17 cellular contexts compared by ENCODE assay signal in genomic region chr22:36872866-36873498, GRCh38. TPM values are rescaled to one million over a fixed set of nuclear protein-coding genes. Genes with fewer than 3 reads are reported as not detected.
DNase-seq lines count a peak whose midpoint lies in the region; ATAC-seq and TF ChIP-seq lines count a peak whose summit lies in the region.
"Had no signal": no experiment of that assay in that cellular context is flagged by ENCODE, and none has a peak within 500 bp of the region (broad histone marks: within the 10 kb centered on the region; RNA-seq: fewer than 3 reads in every experiment).

No MANE protein-coding gene starts in this region.

- no peak overlapping the region for H3K4me3 Mint-ChIP-seq in Calu3 (ENCODE audit: low read depth, unreplicated experiment)
- no peak overlapping the region for H3K4me3 Mint-ChIP-seq in activated naive CD8-positive, alpha-beta T cell treated with anti-CD3 and anti-CD28 coated beads for 36 hours
- H3K4me3 Mint-ChIP-seq: naive B cell had no signal

- peaks cover 4% of the 10 kb centered on the region for H3K36me3 Mint-ChIP-seq in Calu3 (ENCODE audit: insufficient read depth, unreplicated experiment)
- no peaks in the 10 kb centered on the region for H3K36me3 Mint-ChIP-seq in activated naive CD8-positive, alpha-beta T cell treated with anti-CD3 and anti-CD28 coated beads for 36 hours

- no TSS peak for BruUV-seq in Calu3 (replicated peaks; lab: Mats Ljungman, UMichigan)

- H3K9ac ChIP-seq in BLaER1 treated with 17β-estradiol and CSF1 and Interleukin-3, amounts not matched to agents 10 nM and 100 nM = peak overlapping the region; percentile 49 to 75 (median 67); a peak in 17 of 22 replicates

- DNase-seq in Calu3 (no peak), mesenteric fat pad (ENCODE audit: low spot score) (peak; percentile 12), NCI-H774 (lab: John Stamatoyannopoulos, UW) (no peak), NOMO-1 treated with DMSO at 0.1 percent for 48 hours (lab: John Stamatoyannopoulos, UW; ENCODE audit: unreplicated experiment) (no peak)
- DNase-seq in activated naive CD8-positive, alpha-beta T cell treated with anti-CD3 and anti-CD28 coated beads for 36 hours = no peak
- DNase-seq: DMS79 treated with DMSO at 0.1 percent for 48 hours; effector memory CD4-positive, alpha-beta T cell; left ventricle myocardium inferior; naive B cell; NCI-H146; NCI-H345 had no signal

- peaks cover 28% of the 10 kb centered on the region for H3K4me1 Mint-ChIP-seq in Calu3 (ENCODE audit: low read depth, unreplicated experiment)
- H3K4me1 Mint-ChIP-seq in activated naive CD8-positive, alpha-beta T cell treated with anti-CD3 and anti-CD28 coated beads for 36 hours = peaks cover 12% of the 10 kb centered on the region

- peak overlapping the region; percentile 17 to 90 (median 85); a peak in 20 of 22 replicates for H3K27ac ChIP-seq in BLaER1 treated with 17β-estradiol and CSF1 and Interleukin-3, amounts not matched to agents 10 nM and 100 nM
- H3K27ac ChIP-seq: SJCRH30 had no signal

- peak overlapping the region in 1 of 10 experiments; percentile 38; a peak in 1 of 20 replicates for H3K4me3 ChIP-seq in BLaER1 treated with 17β-estradiol and CSF1 and Interleukin-3, amounts not matched to agents 10 nM and 100 nM
- H3K4me3 ChIP-seq: cardiac muscle cell, left ventricle myocardium inferior, prostate gland, SJCRH30 had no signal

- no peaks in the 10 kb centered on the region for H3K27me3 ChIP-seq in BLaER1 treated with 17β-estradiol and CSF1 and Interleukin-3, amounts not matched to agents 10 nM and 100 nM

- H3K27ac Mint-ChIP-seq in Calu3 (ENCODE audit: unreplicated experiment) = peak overlapping the region; percentile 42
- H3K27ac Mint-ChIP-seq in activated naive CD8-positive, alpha-beta T cell treated with anti-CD3 and anti-CD28 coated beads for 36 hours = peak overlapping the region; percentile 36

- H4K20me1 ChIP-seq in BLaER1 treated with 17β-estradiol and CSF1 and Interleukin-3, amounts not matched to agents 10 nM and 100 nM = peaks cover 0 to 12% (median 0%) of the 10 kb centered on the region in 11 experiments; a peak in 5 of 22 replicates

- H3K36me3 ChIP-seq in BLaER1 treated with 17β-estradiol and CSF1 and Interleukin-3, amounts not matched to agents 10 nM and 100 nM = peaks cover 84 to 95% (median 90%) of the 10 kb centered on the region in 11 experiments
- H3K36me3 ChIP-seq: cardiac muscle cell, left ventricle myocardium inferior, prostate gland, SJCRH30 had no signal

- peak overlapping the region; percentile 49 to 80 (median 65) for H3K4me2 ChIP-seq in BLaER1 treated with 17β-estradiol and CSF1 and Interleukin-3, amounts not matched to agents 10 nM and 100 nM

- no peak for ATAC-seq in GM18861 (IDR thresholded peaks at IDR 0.05; ENCODE audit: unreplicated experiment)

- peaks cover 15 to 34% (median 23%) of the 10 kb centered on the region in 10 experiments for H3K4me1 ChIP-seq in BLaER1 treated with 17β-estradiol and CSF1 and Interleukin-3, amounts not matched to agents 10 nM and 100 nM
- H3K4me1 ChIP-seq: SJCRH30 had no signal

- CTCF ChIA-PET in Calu3 (lab: Charles Lee) = interaction anchor here (1.0 to 1.8 kb wide), 4 partner anchors 8 to 170 kb away, joined by 4 to 16 read pairs (median 4); no protein-coding TSS in a partner anchor

- H3K9me3 ChIP-seq in BLaER1 treated with 17β-estradiol and CSF1 and Interleukin-3, amounts not matched to agents 10 nM and 100 nM (replicated peaks in 1 of 11) = peaks cover 0 to 4% (median 0%) of the 10 kb centered on the region in 11 experiments; a peak in 3 of 22 replicates
- H3K9me3 ChIP-seq: left ventricle myocardium inferior, prostate gland, SJCRH30 had no signal

- no peaks in the 10 kb centered on the region for H3K9me3 Mint-ChIP-seq in Calu3 (ENCODE audit: low read depth, unreplicated experiment)
- no peaks in the 10 kb centered on the region for H3K9me3 Mint-ChIP-seq in activated naive CD8-positive, alpha-beta T cell treated with anti-CD3 and anti-CD28 coated beads for 36 hours
- H3K9me3 Mint-ChIP-seq: naive B cell had no signal

- H3K27me3 Mint-ChIP-seq in Calu3 (ENCODE audit: unreplicated experiment) = peaks cover 22% of the 10 kb centered on the region
- peaks cover 3% of the 10 kb centered on the region for H3K27me3 Mint-ChIP-seq in activated naive CD8-positive, alpha-beta T cell treated with anti-CD3 and anti-CD28 coated beads for 36 hours
- H3K27me3 Mint-ChIP-seq: naive B cell had no signal

- intact Hi-C loops in Calu3 (cut with micrococcal nuclease; ENCODE audit: unreplicated experiment) = loop anchor here (5.0 kb wide), 1 partner anchor 104 kb away; no protein-coding TSS in a partner anchor

- TF ChIP-seq CTCF in Calu3 (IDR thresholded peaks at IDR 0.05; ENCODE audit: unreplicated experiment) = no peak

RNA-seq across cellular contexts. Expression of gene NCF4, which starts 12.2 kb away (rescaled TPM):
- total RNA-seq in Calu3 (2022) = 0.54 TPM in 1 of 2 replicates, not detected in the other
- 1 to 10 TPM; 2.3 to 2.5 TPM for total RNA-seq in activated naive CD8-positive, alpha-beta T cell treated with anti-CD3 and anti-CD28 coated beads for 36 hours
- total RNA-seq in mesenteric fat pad = 51.0 TPM
- total RNA-seq: cardiac muscle cell, LHCN-M2, SJCRH30 had no signal

RNA-seq across cellular contexts. Expression of gene CSF2RB, which starts 40.4 kb away (rescaled TPM):
- total RNA-seq in Calu3 (2022) = not detected in 2 replicates
- total RNA-seq in activated naive CD8-positive, alpha-beta T cell treated with anti-CD3 and anti-CD28 coated beads for 36 hours = under 1 TPM; 0.14 to 0.31 TPM
- total RNA-seq in mesenteric fat pad = 13.3 TPM
- total RNA-seq: LHCN-M2, SJCRH30 had no signal

RNA-seq across cellular contexts. Expression of gene PVALB, which starts 56.1 kb away (rescaled TPM):
- total RNA-seq in Calu3 (2022) (not detected in 2 replicates), mesenteric fat pad (not detected)
- not detected for total RNA-seq in activated naive CD8-positive, alpha-beta T cell treated with anti-CD3 and anti-CD28 coated beads for 36 hours
- total RNA-seq: cardiac muscle cell, left ventricle myocardium inferior, LHCN-M2 had no signal

Comparison
In these comparisons a context has a peak if more than half of its experiments do, and no peak if none do; other contexts are left out.
1. RNA of gene NCF4, which starts 12.2 kb away (total RNA-seq): 51.0 TPM in mesenteric fat pad (single experiment); 2.3 to 2.5 TPM in activated naive CD8-positive, alpha-beta T cell treated with anti-CD3 and anti-CD28 coated beads for 36 hours and 0.54 TPM in Calu3; every median in the first group is over 10 times any median in the second.
2. RNA of gene CSF2RB, which starts 40.4 kb away (total RNA-seq): 13.3 TPM in mesenteric fat pad (single experiment); 0.14 to 0.31 TPM in activated naive CD8-positive, alpha-beta T cell treated with anti-CD3 and anti-CD28 coated beads for 36 hours and not detected in Calu3; every median in the first group is over 10 times any median in the second.